20 cellular contexts compared by ENCODE assay signal in the genomic region with DNA sequence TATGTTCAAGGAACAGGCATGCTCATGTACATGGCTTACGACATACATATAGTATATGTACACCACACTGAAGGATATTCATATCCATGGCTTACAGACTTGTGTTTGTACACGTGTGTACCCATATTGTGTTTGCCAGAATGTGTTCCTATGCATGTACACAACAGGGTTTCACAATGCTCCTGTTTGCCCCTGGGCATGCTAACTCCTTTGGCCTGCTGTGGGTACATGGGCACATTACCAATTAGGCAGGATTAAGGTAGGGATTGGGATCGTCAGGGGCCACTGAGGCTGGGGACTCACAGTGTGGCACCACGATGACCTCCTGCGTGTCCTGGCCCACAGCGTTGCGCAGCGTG. TPM values are rescaled to one million over a fixed set of nuclear protein-coding genes. Genes with fewer than 3 reads are reported as not detected.
DNase-seq lines count a peak whose midpoint lies in the region; ATAC-seq, FAIRE-seq and TF ChIP-seq lines count a peak whose summit lies in the region.
"Had no signal": no experiment of that assay in that cellular context is flagged by ENCODE, and none has a peak within 500 bp of the region (broad histone marks: within the 10 kb centered on the region; RNA-seq: fewer than 3 reads in every experiment).

No MANE protein-coding gene starts in this region.

- TF ChIP-seq POLR2A in K562 (conservative IDR thresholded peaks at IDR 0.05): no peak
- no peak for TF ChIP-seq POLR2A in sigmoid colon (IDR thresholded peaks at IDR 0.05)

- H3K9ac ChIP-seq in K562 (ENCODE audit: insufficient read depth in 1 of 2, low read depth in 2 of 2, low read length in 2 of 2): peak overlapping the region; percentile 47 to 81; a peak in 2 of 4 replicates
- H3K9ac ChIP-seq in keratinocyte (ENCODE audit: control insufficient read depth, extremely low read depth, insufficient read depth, low read length): peak overlapping the region; percentile 59
- H3K9ac ChIP-seq: BLaER1 had no signal

- H3K9me3 Mint-ChIP-seq in Calu3 (ENCODE audit: low read depth, unreplicated experiment) (no peaks in the 10 kb centered on the region), progenitor cell of endocrine pancreas (ENCODE audit: low read depth) (no peaks in the 10 kb centered on the region)
- H3K9me3 Mint-ChIP-seq: activated CD4-positive, alpha-beta T cell treated with anti-CD3 and anti-CD28 coated beads, Interleukin-2, amount 10 ng/mL, durations not matched to agents 7 days and 5 days; IgD-negative memory B cell; stimulated activated naive CD8-positive, alpha-beta T cell treated with anti-CD3 and anti-CD28 coated beads, Interleukin-15, amount 100 ng/mL, for 72 hours; T-helper 1 cell treated with Interleukin-12 subunit alpha and Interleukin-12 subunit beta and Interleukin-4 antibody, amounts not matched to agents 30 μg/mL and 1 μg/mL, for 36 hours had no signal

- no peaks in the 10 kb centered on the region for H3K36me3 Mint-ChIP-seq in Calu3 (ENCODE audit: insufficient read depth, unreplicated experiment)
- no peaks in the 10 kb centered on the region for H3K36me3 Mint-ChIP-seq in progenitor cell of endocrine pancreas (ENCODE audit: insufficient read depth)
- H3K36me3 Mint-ChIP-seq: IgD-negative memory B cell had no signal

- H3K27me3 Mint-ChIP-seq in Calu3 (ENCODE audit: unreplicated experiment) (peaks cover 17% of the 10 kb centered on the region), progenitor cell of endocrine pancreas (peaks cover 63% of the 10 kb centered on the region)
- H3K27me3 Mint-ChIP-seq: activated CD4-positive, alpha-beta T cell treated with anti-CD3 and anti-CD28 coated beads, Interleukin-2, amount 10 ng/mL, durations not matched to agents 7 days and 5 days; stimulated activated naive CD8-positive, alpha-beta T cell treated with anti-CD3 and anti-CD28 coated beads, Interleukin-15, amount 100 ng/mL, for 72 hours had no signal

- H3K9me3 ChIP-seq in K562 (replicated peaks; ENCODE audit: control insufficient read depth, insufficient read depth, low read depth, low read length): no peaks in the 10 kb centered on the region
- H3K9me3 ChIP-seq in keratinocyte (ENCODE audit: control insufficient read depth, low read depth, low read length): no peaks in the 10 kb centered on the region
- no peaks in the 10 kb centered on the region for H3K9me3 ChIP-seq in sigmoid colon
- H3K9me3 ChIP-seq: BLaER1, SJSA1 had no signal

- POLR2A ChIA-PET in K562 (lab: Yijun Ruan, JAX): no interaction called here

- H3K79me2 ChIP-seq in K562 (ENCODE audit: control insufficient read depth, insufficient read depth, low read length) (no peaks in the 10 kb centered on the region), keratinocyte (ENCODE audit: control insufficient read depth, insufficient read depth, low read length) (no peaks in the 10 kb centered on the region)

- peak overlapping the region; percentile 81 for H3K4me2 ChIP-seq in K562 (ENCODE audit: insufficient read depth, low read length)
- peak overlapping the region; percentile 86 for H3K4me2 ChIP-seq in keratinocyte (ENCODE audit: control insufficient read depth, extremely low read depth, insufficient read depth, low read depth, low read length)
- H3K4me2 ChIP-seq: BLaER1 had no signal

- TF ChIP-seq CTCF in Calu3 (IDR thresholded peaks at IDR 0.05; ENCODE audit: unreplicated experiment) (no peak), K562 (IDR thresholded peaks at IDR 0.05 in 2 of 3, conservative IDR thresholded peaks at IDR 0.05 in 1 of 3; ENCODE audit: insufficient read depth in 2 of 3, low read depth in 1 of 3, low read length in 3 of 3) (no peak), keratinocyte (optimal IDR thresholded peaks at IDR 0.05 in 1 of 3, IDR thresholded peaks at IDR 0.05 in 1 of 3, conservative IDR thresholded peaks at IDR 0.05 in 1 of 3; ENCODE audit: extremely low read depth in 1 of 3, insufficient read depth in 2 of 3, low read length in 3 of 3) (no peak), sigmoid colon (IDR thresholded peaks at IDR 0.05) (no peak), progenitor cell of endocrine pancreas (IDR thresholded peaks at IDR 0.05; ENCODE audit: unreplicated experiment) (no peak)

- no TSS peak for BruUV-seq in Calu3 (replicated peaks; lab: Mats Ljungman, UMichigan)
- no TSS peak for BruUV-seq in K562 (replicated peaks; lab: Mats Ljungman, UMichigan)

- H3K9me1 ChIP-seq in K562 (ENCODE audit: control insufficient read depth, insufficient read depth, low read length): no peaks in the 10 kb centered on the region
- H3K9me1 ChIP-seq in keratinocyte (ENCODE audit: control insufficient read depth, extremely low read depth, insufficient read depth, low read length): no peaks in the 10 kb centered on the region

- peaks cover 8% of the 10 kb centered on the region for H3K4me1 Mint-ChIP-seq in Calu3 (ENCODE audit: low read depth, unreplicated experiment)
- H3K4me1 Mint-ChIP-seq in progenitor cell of endocrine pancreas (ENCODE audit: low read depth): peaks cover 1% of the 10 kb centered on the region
- H3K4me1 Mint-ChIP-seq: activated CD4-positive, alpha-beta T cell treated with anti-CD3 and anti-CD28 coated beads, Interleukin-2, amount 10 ng/mL, durations not matched to agents 7 days and 5 days had no signal

- no peak overlapping the region for H3K27ac ChIP-seq in K562 (ENCODE audit: extremely low read depth, low read depth, low read length)
- H3K27ac ChIP-seq in keratinocyte (ENCODE audit: control insufficient read depth, insufficient read depth, low read length): no peak overlapping the region
- peak overlapping the region in 3 of 4 donors; percentile 25 to 45 (median 27) for H3K27ac ChIP-seq in sigmoid colon
- H3K27ac ChIP-seq: BLaER1, brain microvascular endothelial cell, SJSA1 had no signal

- no peak overlapping the region for H3K4me3 ChIP-seq in K562
- H3K4me3 ChIP-seq in keratinocyte (ENCODE audit: control insufficient read depth in 2 of 3, extremely low read depth in 1 of 3, insufficient read depth in 2 of 3, low read depth in 1 of 3, low read length in 3 of 3): no peak overlapping the region
- H3K4me3 ChIP-seq in sigmoid colon: no peak overlapping the region
- H3K4me3 ChIP-seq: BLaER1, SJSA1 had no signal

- peak overlapping the region; percentile 61 for H3K4me3 Mint-ChIP-seq in Calu3 (ENCODE audit: low read depth, unreplicated experiment)
- no peak overlapping the region for H3K4me3 Mint-ChIP-seq in progenitor cell of endocrine pancreas (ENCODE audit: low read depth)
- H3K4me3 Mint-ChIP-seq: activated CD4-positive, alpha-beta T cell treated with anti-CD3 and anti-CD28 coated beads, Interleukin-2, amount 10 ng/mL, durations not matched to agents 7 days and 5 days; IgD-negative memory B cell; stimulated activated naive CD8-positive, alpha-beta T cell treated with anti-CD3 and anti-CD28 coated beads, Interleukin-15, amount 100 ng/mL, for 72 hours; T-helper 1 cell treated with Interleukin-12 subunit alpha and Interleukin-12 subunit beta and Interleukin-4 antibody, amounts not matched to agents 30 μg/mL and 1 μg/mL, for 36 hours had no signal

- H3K4me1 ChIP-seq in K562 (replicated peaks in 1 of 2; ENCODE audit: control insufficient read depth in 2 of 2, insufficient read depth in 2 of 2, low read length in 2 of 2): peaks cover 5 to 13% of the 10 kb centered on the region in 2 experiments; a peak in 4 of 5 replicates
- peaks cover 7% of the 10 kb centered on the region for H3K4me1 ChIP-seq in keratinocyte (ENCODE audit: control insufficient read depth, extremely low read depth, insufficient read depth, low read length)
- peaks cover 0 to 37% (median 33%) of the 10 kb centered on the region in 4 donors for H3K4me1 ChIP-seq in sigmoid colon

- no peak for TF ChIP-seq RAD21 in K562 (CRISPR knock-in tag; conservative IDR thresholded peaks at IDR 0.05 in 1 of 2, IDR thresholded peaks at IDR 0.05 in 1 of 2)

- H3K36me3 ChIP-seq in K562 (ENCODE audit: control insufficient read depth, insufficient read depth, low read length) (no peaks in the 10 kb centered on the region), keratinocyte (ENCODE audit: control insufficient read depth in 2 of 2, extremely low read depth in 1 of 2, insufficient read depth in 2 of 2, low read length in 2 of 2) (no peaks in the 10 kb centered on the region), sigmoid colon (peaks cover 0 to 58% (median 18%) of the 10 kb centered on the region in 4 donors)

- ATAC-seq in K562: no peak

- in situ Hi-C loops in K562 (cut with MboI): loop anchor here (5.0 kb wide), 1 partner anchor 93 kb away; no protein-coding TSS in a partner anchor

- H3K27ac Mint-ChIP-seq in Calu3 (ENCODE audit: unreplicated experiment): no peak overlapping the region
- H3K27ac Mint-ChIP-seq in progenitor cell of endocrine pancreas: no peak overlapping the region
- H3K27ac Mint-ChIP-seq: activated CD4-positive, alpha-beta T cell treated with anti-CD3 and anti-CD28 coated beads, Interleukin-2, amount 10 ng/mL, durations not matched to agents 7 days and 5 days; IgD-negative memory B cell; stimulated activated naive CD8-positive, alpha-beta T cell treated with anti-CD3 and anti-CD28 coated beads, Interleukin-15, amount 100 ng/mL, for 72 hours; T-helper 1 cell treated with Interleukin-12 subunit alpha and Interleukin-12 subunit beta and Interleukin-4 antibody, amounts not matched to agents 30 μg/mL and 1 μg/mL, for 36 hours had no signal

- DNase-seq in Calu3 (no peak), K562 (ENCODE audit: extremely low read depth in 1 of 4, low spot score in 3 of 4) (no peak), keratinocyte (ENCODE audit: low read depth, low spot score) (no peak), sigmoid colon (no peak), AG08396 (ENCODE audit: low spot score) (no peak), posterior vena cava (ENCODE audit: low spot score) (no peak), progenitor cell of endocrine pancreas (ENCODE audit: low spot score, unreplicated experiment) (no peak)
- DNase-seq in activated CD4-positive, alpha-beta T cell treated with anti-CD3 and anti-CD28 coated beads, Interleukin-2, amount 50 U/mL, for 48 hours: no peak
- DNase-seq: cortex of kidney had no signal

- dilution Hi-C loops in keratinocyte (cut with MboI; ENCODE audit: extremely low pct_ligation_motif_present, low sequenced_read_pairs): no loop called here

- TF ChIP-seq EP300 in K562 (IDR thresholded peaks at IDR 0.05; ENCODE audit: low read length) (no peak), sigmoid colon (IDR thresholded peaks at IDR 0.05) (no peak)

- 16% methylated on average over 8 of the region's 8 CpGs for WGBS in K562 (ENCODE audit: insufficient coverage, low coverage, missing lambda C conversion rate)
- WGBS in sigmoid colon, 2 donors: 39 to 85% methylated on average over 8 of the region's 8 CpGs

- H4K20me1 ChIP-seq in K562 (replicated peaks; ENCODE audit: control insufficient read depth, insufficient read depth, low read length) (0 out of 2 replicates have a peak, but pooled peaks cover 3% of the 10 kb centered on the region), keratinocyte (ENCODE audit: control insufficient read depth, extremely low read depth, insufficient read depth, low read length) (no peaks in the 10 kb centered on the region)
- H4K20me1 ChIP-seq: BLaER1 had no signal

- H2AFZ ChIP-seq in K562 (ENCODE audit: low read depth, low read length) (peak overlapping the region; percentile 98), keratinocyte (ENCODE audit: control insufficient read depth, low read length) (peak overlapping the region; percentile 97)

- CTCF ChIA-PET in Calu3 (lab: Charles Lee) (no interaction called here), K562 (lab: Yijun Ruan, JAX; ENCODE audit: low intra/inter-chr PET ratio) (interaction anchor here (0.6 to 2.7 kb wide), 4 partner anchors 10 to 221 kb away, joined by 5 to 36 read pairs (median 6); no protein-coding TSS in a partner anchor)

- H3K27me3 ChIP-seq in K562 (ENCODE audit: control insufficient read depth in 2 of 2, insufficient read depth in 2 of 2, low read length in 2 of 2): peaks cover 0 to 15% of the 10 kb centered on the region in 2 experiments; a peak in 3 of 5 replicates
- peaks cover 1% of the 10 kb centered on the region for H3K27me3 ChIP-seq in keratinocyte (ENCODE audit: control insufficient read depth, extremely low read depth, insufficient read depth, low read length)
- H3K27me3 ChIP-seq in sigmoid colon: no peaks in the 10 kb centered on the region
- H3K27me3 ChIP-seq: BLaER1, brain microvascular endothelial cell, SJSA1 had no signal

- FAIRE-seq in K562 (lab: Jason Lieb, UNC) (no peak), keratinocyte (lab: Jason Lieb, UNC) (no peak)
- FAIRE-seq: islet of Langerhans had no signal

- intact Hi-C loops in Calu3 (cut with micrococcal nuclease; ENCODE audit: unreplicated experiment): no loop called here
- intact Hi-C loops in K562 (cut with micrococcal nuclease): loop anchor here (10.0 kb wide), 2 partner anchors 55 to 295 kb away; no protein-coding TSS in a partner anchor
- intact Hi-C loops in sigmoid colon (cut with DNase I): no loop called here
- intact Hi-C loops in posterior vena cava (cut with DNase I): loop anchor here (5.0 kb wide), 1 partner anchor 88 kb away; no protein-coding TSS in a partner anchor

RNA-seq across cellular contexts. Expression of gene PDGFRB, which starts 26.2 kb away (rescaled TPM):
- total RNA-seq in Calu3 (2022) (not detected in 2 replicates), K562 (2014; rRNA removed) (0.09 TPM in 1 of 2 replicates, not detected in the other), K562 (2014; rRNA removed; fragmentation: Illumina TruSeq; extraction: Trizol) (0.07 and 0.13 TPM in 2 replicates), K562 (2015; rRNA removed; fragmentation: Illumina TruSeq; extraction: Trizol) (not detected in 2 replicates), K562 (2021) (0.51 and 0.86 TPM in 2 replicates), sigmoid colon (100 to 1,000 TPM in 1 of 4 donors, 10 to 100 TPM in 3; 54.9 to 104 (median 69.4) TPM), posterior vena cava (100 to 1,000 TPM; 251 to 394 TPM), progenitor cell of endocrine pancreas (1.2 and 2.3 TPM in 2 replicates)
- 2.1 and 7.7 TPM in 2 replicates for total RNA-seq in K562 (2011; cell fraction: chromatin; rRNA removed; ENCODE audit: low replicate concordance)
- total RNA-seq in K562 (2011; cell fraction: nucleolus; rRNA removed): 1.8 and 5.2 TPM in 2 replicates
- 3.0 and 3.6 TPM in 2 replicates for total RNA-seq in K562 (2011; cell fraction: nucleoplasm; rRNA removed)
- polyA plus RNA-seq in K562 (2011; rRNA removed) (1.1 and 1.5 TPM in 2 replicates), K562 (2014; fragmentation: Illumina TruSeq; extraction: Trizol) (0.03 and 0.09 TPM in 2 replicates), K562 (2014; fragmentation: Nextera tagmentation; extraction: Ambion mirVana) (not detected), K562 (2014; rRNA removed) (0.01 and 0.07 TPM in 2 replicates), keratinocyte (0.14 TPM in 1 of 3 replicates, not detected in the others), sigmoid colon (10 to 100 TPM in 1 of 3 donors, 1 to 10 TPM in 2; 3.9 to 26.7 (median 6.0) TPM)
- polyA plus RNA-seq in K562 (2011; cell fraction: cytosol; rRNA removed): 0.71 and 1.6 TPM in 2 replicates
- polyA plus RNA-seq in K562 (2011; cell fraction: nucleus; rRNA removed): 2.5 and 3.8 TPM in 2 replicates
- polyA plus RNA-seq in K562 (2012): 0.14 and 0.29 TPM in 2 replicates
- 0.48 and 1.0 TPM in 2 replicates for polyA minus RNA-seq in K562 (2011; rRNA and poly(A)+ RNA removed)
- 2.6 and 3.1 TPM in 2 replicates for polyA minus RNA-seq in K562 (2011; cell fraction: cytosol; rRNA and poly(A)+ RNA removed)
- polyA minus RNA-seq in K562 (2011; cell fraction: nucleus; rRNA and poly(A)+ RNA removed): 1.5 and 3.9 TPM in 2 replicates
- polyA plus RNA-seq in keratinocyte (2011; ENCODE audit: low read depth): not detected
- polyA plus RNA-seq in keratinocyte (2011; cell fraction: cytosol; rRNA removed): 0.03 TPM in 1 of 2 replicates, not detected in the other
- polyA plus RNA-seq in keratinocyte (2011; cell fraction: nucleus; rRNA removed): not detected in 2 replicates
- polyA plus RNA-seq in keratinocyte (2012; ENCODE audit: low replicate concordance): not detected in 2 replicates
- 0.46 TPM in 1 of 3 replicates, not detected in the others for polyA minus RNA-seq in keratinocyte
- polyA minus RNA-seq in keratinocyte (2011; cell fraction: cytosol; rRNA and poly(A)+ RNA removed): not detected
- 0.21 TPM in 1 of 2 replicates, not detected in the other for polyA minus RNA-seq in keratinocyte (2011; cell fraction: nucleus; rRNA and poly(A)+ RNA removed)

RNA-seq across cellular contexts. Expression of gene CDX1, which starts 37.1 kb away (rescaled TPM):
- total RNA-seq in Calu3 (2022): not detected in 2 replicates
- not detected in 2 replicates for total RNA-seq in K562 (2011; cell fraction: chromatin; rRNA removed; ENCODE audit: low replicate concordance)
- total RNA-seq in K562 (2011; cell fraction: nucleolus; rRNA removed): not detected in 2 replicates
- total RNA-seq in K562 (2011; cell fraction: nucleoplasm; rRNA removed): not detected in 2 replicates
- not detected in 2 replicates for total RNA-seq in K562 (2014; rRNA removed)
- not detected in 2 replicates for total RNA-seq in K562 (2014; rRNA removed; fragmentation: Illumina TruSeq; extraction: Trizol)
- total RNA-seq in K562 (2015; rRNA removed; fragmentation: Illumina TruSeq; extraction: Trizol): not detected in 2 replicates
- total RNA-seq in K562 (2021): 0.16 TPM in 1 of 2 replicates, not detected in the other
- polyA plus RNA-seq in K562 (2011; rRNA removed): 0.06 TPM in 1 of 2 replicates, not detected in the other
- polyA plus RNA-seq in K562 (2011; cell fraction: cytosol; rRNA removed): not detected in 2 replicates
- polyA plus RNA-seq in K562 (2011; cell fraction: nucleus; rRNA removed): not detected in 2 replicates
- not detected in 2 replicates for polyA plus RNA-seq in K562 (2012)
- polyA plus RNA-seq in K562 (2014; fragmentation: Illumina TruSeq; extraction: Trizol): not detected in 2 replicates
- not detected for polyA plus RNA-seq in K562 (2014; fragmentation: Nextera tagmentation; extraction: Ambion mirVana)
- polyA plus RNA-seq in K562 (2014; rRNA removed): not detected in 2 replicates
- polyA minus RNA-seq in K562 (2011; rRNA and poly(A)+ RNA removed): not detected in 2 replicates
- polyA minus RNA-seq in K562 (2011; cell fraction: cytosol; rRNA and poly(A)+ RNA removed): not detected in 2 replicates
- polyA minus RNA-seq in K562 (2011; cell fraction: nucleus; rRNA and poly(A)+ RNA removed): not detected in 2 replicates
- not detected in 3 replicates for polyA plus RNA-seq in keratinocyte
- polyA plus RNA-seq in keratinocyte (2011; ENCODE audit: low read depth): not detected
- not detected in 2 replicates for polyA plus RNA-seq in keratinocyte (2011; cell fraction: cytosol; rRNA removed)
- not detected in 2 replicates for polyA plus RNA-seq in keratinocyte (2011; cell fraction: nucleus; rRNA removed)
- not detected in 2 replicates for polyA plus RNA-seq in keratinocyte (2012; ENCODE audit: low replicate concordance)
- polyA minus RNA-seq in keratinocyte: not detected in 3 replicates
- polyA minus RNA-seq in keratinocyte (2011; cell fraction: cytosol; rRNA and poly(A)+ RNA removed): not detected
- not detected in 2 replicates for polyA minus RNA-seq in keratinocyte (2011; cell fraction: nucleus; rRNA and poly(A)+ RNA removed)
- 1 to 10 TPM in 1 of 4 donors, under 1 TPM in 1, not detected in 2; 0.71 to 1.4 TPM for total RNA-seq in sigmoid colon
- polyA plus RNA-seq in sigmoid colon: 100 to 1,000 TPM; 325 to 455 (median 330) TPM
- total RNA-seq in posterior vena cava: under 1 TPM in 1 of 2 donors, not detected in 1; 0.28 TPM
- 0.31 and 0.43 TPM in 2 replicates for total RNA-seq in progenitor cell of endocrine pancreas
- total RNA-seq: A673; activated CD4-positive, alpha-beta T cell treated with anti-CD3 and anti-CD28 coated beads, Interleukin-2, amount 10 ng/mL, durations not matched to agents 7 days and 5 days; lung microvascular endothelial cell; ureter had no signal
- polyA plus RNA-seq: IgD-negative memory B cell had no signal

RNA-seq across cellular contexts. Expression of gene CSF1R, which starts 43.1 kb away (rescaled TPM):
- not detected in 2 replicates for total RNA-seq in Calu3 (2022)
- total RNA-seq in K562 (2011; cell fraction: chromatin; rRNA removed; ENCODE audit: low replicate concordance): not detected in 2 replicates
- not detected in 2 replicates for total RNA-seq in K562 (2011; cell fraction: nucleolus; rRNA removed)
- total RNA-seq in K562 (2011; cell fraction: nucleoplasm; rRNA removed): not detected in 2 replicates
- total RNA-seq in K562 (2014; rRNA removed): not detected in 2 replicates
- total RNA-seq in K562 (2014; rRNA removed; fragmentation: Illumina TruSeq; extraction: Trizol): not detected in 2 replicates
- total RNA-seq in K562 (2015; rRNA removed; fragmentation: Illumina TruSeq; extraction: Trizol): not detected in 2 replicates
- 0.20 and 0.22 TPM in 2 replicates for total RNA-seq in K562 (2021)
- polyA plus RNA-seq in K562 (2011; rRNA removed): 0.03 TPM in 1 of 2 replicates, not detected in the other
- 0.03 TPM in 1 of 2 replicates, not detected in the other for polyA plus RNA-seq in K562 (2011; cell fraction: cytosol; rRNA removed)
- polyA plus RNA-seq in K562 (2011; cell fraction: nucleus; rRNA removed): 0.13 TPM in 1 of 2 replicates, not detected in the other
- 0.12 TPM in 1 of 2 replicates, not detected in the other for polyA plus RNA-seq in K562 (2012)
- polyA plus RNA-seq in K562 (2014; fragmentation: Illumina TruSeq; extraction: Trizol): not detected in 2 replicates
- not detected for polyA plus RNA-seq in K562 (2014; fragmentation: Nextera tagmentation; extraction: Ambion mirVana)
- polyA plus RNA-seq in K562 (2014; rRNA removed): 0.64 TPM in 1 of 2 replicates, not detected in the other
- polyA minus RNA-seq in K562 (2011; rRNA and poly(A)+ RNA removed): 0.39 TPM in 1 of 2 replicates, not detected in the other
- not detected in 2 replicates for polyA minus RNA-seq in K562 (2011; cell fraction: cytosol; rRNA and poly(A)+ RNA removed)
- not detected in 2 replicates for polyA minus RNA-seq in K562 (2011; cell fraction: nucleus; rRNA and poly(A)+ RNA removed)
- polyA plus RNA-seq in keratinocyte: 0.21 TPM in 1 of 3 replicates, not detected in the others
- polyA plus RNA-seq in keratinocyte (2011; ENCODE audit: low read depth): 0.09 TPM
- 0.03 and 0.10 TPM in 2 replicates for polyA plus RNA-seq in keratinocyte (2011; cell fraction: cytosol; rRNA removed)
- polyA plus RNA-seq in keratinocyte (2011; cell fraction: nucleus; rRNA removed): 0.10 and 0.13 TPM in 2 replicates
- polyA plus RNA-seq in keratinocyte (2012; ENCODE audit: low replicate concordance): 0.08 TPM in 1 of 2 replicates, not detected in the other
- polyA minus RNA-seq in keratinocyte: 0.10 to 0.32 TPM in 2 of 3 replicates, not detected in the other
- not detected for polyA minus RNA-seq in keratinocyte (2011; cell fraction: cytosol; rRNA and poly(A)+ RNA removed)
- polyA minus RNA-seq in keratinocyte (2011; cell fraction: nucleus; rRNA and poly(A)+ RNA removed): not detected in 2 replicates
- 10 to 100 TPM; 21.9 to 44.4 (median 36.0) TPM for total RNA-seq in sigmoid colon
- polyA plus RNA-seq in sigmoid colon: 10 to 100 TPM; 10.8 to 26.1 (median 16.3) TPM
- 10 to 100 TPM; 30.8 to 55.1 TPM for total RNA-seq in posterior vena cava
- total RNA-seq in progenitor cell of endocrine pancreas: not detected in 2 replicates
- total RNA-seq: A673, lung microvascular endothelial cell had no signal

Comparison
In these comparisons a context has a peak if more than half of its experiments do, and no peak if none do; other contexts are left out.
1. H3K27ac ChIP-seq: peak in sigmoid colon (3 of 4); none in K562 (single experiment) and keratinocyte (single experiment).
2. RNA of gene PDGFRB, which starts 26.2 kb away (total RNA-seq): 251 to 394 TPM in posterior vena cava and 54.9 to 104 TPM in sigmoid colon; 1.2 to 2.3 TPM in progenitor cell of endocrine pancreas, not detected in Calu3 and 0.07 to 7.7 TPM in K562; every median in the first group is over 4 times any median in the second.
3. RNA of gene CSF1R, which starts 43.1 kb away (total RNA-seq): 30.8 to 55.1 TPM in posterior vena cava and 21.9 to 44.4 TPM in sigmoid colon; not detected in progenitor cell of endocrine pancreas, not detected in Calu3 and 0.20 to 0.22 TPM in K562; every median in the first group is over 10 times any median in the second.
4. intact Hi-C loops: an anchor here in K562 (10.0 kb wide) and posterior vena cava (5.0 kb wide); none called in Calu3 and sigmoid colon.